ENCODE assay signal across 15 cellular contexts in genomic region chr15:43998607-43999006, GRCh38.
DNase-seq lines count a peak whose midpoint lies in the region; ATAC-seq and TF ChIP-seq lines count a peak whose summit lies in the region.
"Had no signal": no experiment of that assay in that cellular context is flagged by ENCODE, and none has a peak within 500 bp of the region (broad histone marks: within the 10 kb centered on the region; RNA-seq: fewer than 3 reads in every experiment).

No MANE protein-coding gene starts in this region.

- no peak overlapping the region for H3K4me3 ChIP-seq in A673 (ENCODE audit: low read depth, low read length, poor library complexity, severe bottlenecking)
- no peak overlapping the region for H3K4me3 ChIP-seq in SK-N-SH (ENCODE audit: low read depth in 2 of 2, low read length in 1 of 2)
- peak overlapping the region; percentile 22 for H3K4me3 ChIP-seq in fibroblast of the aortic adventitia (ENCODE audit: low read depth, low read length)
- peak overlapping the region in 1 of 2 experiments; percentile 58 for H3K4me3 ChIP-seq in mesenchymal stem cell (ENCODE audit: insufficient read depth in 1 of 2, low read depth in 1 of 2, low read length in 2 of 2)

- H4K8ac ChIP-seq in mesenchymal stem cell (ENCODE audit: low read length): no peak overlapping the region

- H3K79me2 ChIP-seq in SK-N-SH (ENCODE audit: insufficient read depth): peaks cover 13% of the 10 kb centered on the region

- H3K36me3 ChIP-seq in A673 (ENCODE audit: insufficient read depth, low read length, poor library complexity, severe bottlenecking) (no peaks in the 10 kb centered on the region), SK-N-SH (replicated peaks in 1 of 2; ENCODE audit: control insufficient read depth in 1 of 2, insufficient read depth in 2 of 2, low read length in 1 of 2) (peaks cover 0 to 5% of the 10 kb centered on the region in 2 experiments), mesenchymal stem cell (ENCODE audit: control insufficient read depth in 1 of 2, insufficient read depth in 2 of 2, low read depth in 1 of 2, low read length in 2 of 2) (peaks cover 0 to 5% of the 10 kb centered on the region in 2 experiments)

- peaks cover 11% of the 10 kb centered on the region for H3K4me1 ChIP-seq in A673 (ENCODE audit: insufficient read depth, low read length, poor library complexity, severe bottlenecking)
- H3K4me1 ChIP-seq in SK-N-SH (ENCODE audit: control insufficient read depth in 1 of 2, insufficient read depth in 2 of 2, low read depth in 1 of 2, low read length in 1 of 2): peaks cover 5 to 9% of the 10 kb centered on the region in 2 experiments; a peak in 3 of 4 replicates
- H3K4me1 ChIP-seq in mesenchymal stem cell (ENCODE audit: control insufficient read depth, insufficient read depth, low read depth, low read length): peaks cover 8% of the 10 kb centered on the region

- no peak for ATAC-seq in HG03095 (IDR thresholded peaks at IDR 0.05; ENCODE audit: unreplicated experiment)
- ATAC-seq: T-cell had no signal

- H2BK120ac ChIP-seq in mesenchymal stem cell (ENCODE audit: low read depth, low read length): no peak overlapping the region

- H2BK15ac ChIP-seq in mesenchymal stem cell (ENCODE audit: low read depth, poor library complexity, severe bottlenecking): no peak overlapping the region

- H3K79me1 ChIP-seq in mesenchymal stem cell (replicated peaks; ENCODE audit: low read length, poor library complexity, severe bottlenecking): peaks cover 14% of the 10 kb centered on the region

- TF ChIP-seq RAD21 in SK-N-SH (IDR thresholded peaks at IDR 0.05; ENCODE audit: low read length): no peak

- no peaks in the 10 kb centered on the region for H3K9me2 ChIP-seq in SK-N-SH

- no peak overlapping the region for H3K23ac ChIP-seq in mesenchymal stem cell (ENCODE audit: low read length in 2 of 2)

- BruUV-seq in A673 (replicated peaks; lab: Mats Ljungman, UMichigan): no TSS peak

- no peak overlapping the region for H3K9ac ChIP-seq in SK-N-SH
- peak overlapping the region; percentile 49 for H3K9ac ChIP-seq in mesenchymal stem cell (ENCODE audit: low read length)

- peaks cover 3% of the 10 kb centered on the region for H3F3A ChIP-seq in SK-N-SH (replicated peaks; ENCODE audit: insufficient read depth)

- 74% methylated on average over 4 of the region's 4 CpGs for WGBS in SK-N-SH (ENCODE audit: low lambda C conversion rate)
- 74% methylated on average over 4 of the region's 4 CpGs for WGBS in mesenchymal stem cell

- no peak overlapping the region for H3K18ac ChIP-seq in mesenchymal stem cell (ENCODE audit: low read depth in 1 of 2, low read length in 2 of 2)

- no peak overlapping the region for H4K91ac ChIP-seq in mesenchymal stem cell (ENCODE audit: low read length)

- H3K4ac ChIP-seq in mesenchymal stem cell (ENCODE audit: low read depth in 1 of 2, low read length in 2 of 2): no peak overlapping the region

- no peak for TF ChIP-seq CTCF in A673 (conservative IDR thresholded peaks at IDR 0.05; ENCODE audit: low read depth, low read length)
- no peak for TF ChIP-seq CTCF in SK-N-SH (IDR thresholded peaks at IDR 0.05)
- no peak for TF ChIP-seq CTCF in fibroblast of the aortic adventitia (IDR thresholded peaks at IDR 0.05; ENCODE audit: insufficient read depth, low read length)
- no peak for TF ChIP-seq CTCF in GM13976 (IDR thresholded peaks at IDR 0.05; ENCODE audit: borderline replicate concordance, control extremely low read depth, extremely low read depth, insufficient read depth, missing control alignments)

- H3K27me3 ChIP-seq in A673 (replicated peaks; ENCODE audit: insufficient read depth, low read depth, low read length, poor library complexity) (no peaks in the 10 kb centered on the region), SK-N-SH (ENCODE audit: insufficient read depth) (no peaks in the 10 kb centered on the region), mesenchymal stem cell (ENCODE audit: control insufficient read depth in 1 of 2, insufficient read depth in 1 of 2, low read length in 2 of 2) (no peaks in the 10 kb centered on the region)

- no peak overlapping the region for H2AK5ac ChIP-seq in mesenchymal stem cell (ENCODE audit: low read length, severe bottlenecking)

- H3K27ac ChIP-seq in A673 (ENCODE audit: low read depth, low read length, poor library complexity, severe bottlenecking) (no peak overlapping the region), SK-N-SH (ENCODE audit: low read depth in 2 of 2, low read length in 1 of 2) (no peak overlapping the region), mesenchymal stem cell (ENCODE audit: low read length, poor library complexity, severe bottlenecking) (no peak overlapping the region)

- TF ChIP-seq EP300 in SK-N-SH (IDR thresholded peaks at IDR 0.05; ENCODE audit: borderline replicate concordance in 1 of 2, low read depth in 1 of 2, low read length in 1 of 2): 0 out of 4 replicates have a peak, but pooled peaks of 1 of the 2 experiments have one; percentile 13

- H3K14ac ChIP-seq in mesenchymal stem cell (ENCODE audit: low read length in 2 of 2): no peak overlapping the region

- intact Hi-C loops in A673 (cut with micrococcal nuclease; ENCODE audit: unreplicated experiment): no loop called here

- H2BK5ac ChIP-seq in mesenchymal stem cell (ENCODE audit: low read depth, low read length, poor library complexity, severe bottlenecking): no peak overlapping the region

- H4K20me1 ChIP-seq in SK-N-SH (ENCODE audit: insufficient read depth): no peaks in the 10 kb centered on the region; the same call in 1 of the 2 replicates

- H3K9me3 ChIP-seq in A673 (ENCODE audit: low read depth, low read length, poor library complexity, severe bottlenecking) (no peaks in the 10 kb centered on the region), SK-N-SH (no peaks in the 10 kb centered on the region), mesenchymal stem cell (ENCODE audit: control insufficient read depth, low read length) (no peaks in the 10 kb centered on the region)

- no peak overlapping the region for H2AFZ ChIP-seq in SK-N-SH (ENCODE audit: low read depth)
- no peak overlapping the region for H2AFZ ChIP-seq in mesenchymal stem cell (ENCODE audit: low read depth, low read length)

- in situ Hi-C loops in GM13976 (cut with MboI; ENCODE audit: low sequenced_read_pairs, unreplicated experiment): no loop called here

- DNase-seq in A673 (ENCODE audit: low spot score): peak; percentile 84
- peak; percentile 37 for DNase-seq in SK-N-SH
- DNase-seq in fibroblast of the aortic adventitia (ENCODE audit: low read depth): peak; percentile 96
- no peak for DNase-seq in mesenchymal stem cell
- no peak for DNase-seq in activated CD8-positive, alpha-beta memory T cell treated with anti-CD3 and anti-CD28 coated beads, Interleukin-2, amount 50 U/mL, for 4 hours
- no peak for DNase-seq in GM13976 (ENCODE audit: low spot score)
- DNase-seq in SKM-1 (lab: John Stamatoyannopoulos, UW; ENCODE audit: unreplicated experiment): no peak
- DNase-seq: activated CD8-positive, alpha-beta memory T cell treated with anti-CD3 and anti-CD28 coated beads for 24 hours; amniotic stem cell; GDM1; naive B cell; NCI-H524 treated with DMSO at 0.1 percent for 48 hours; stimulated activated CD4-positive, alpha-beta T cell treated with anti-CD3 and anti-CD28 coated beads, Interleukin-4, amount 100 ng/mL, for 24 hours; T-cell had no signal

- POLR2A ChIA-PET in A673 (lab: Charles Lee; ENCODE audit: low non-redundant PET) (no interaction called here), SK-N-SH (lab: Yijun Ruan, JAX) (no interaction called here)

- H3K4me2 ChIP-seq in SK-N-SH (no peak overlapping the region), mesenchymal stem cell (ENCODE audit: low read length, poor library complexity, severe bottlenecking) (no peak overlapping the region)

- CTCF ChIA-PET in A673 (lab: Charles Lee): no interaction called here
- CTCF ChIA-PET in SK-N-SH (lab: Yijun Ruan, JAX): no interaction called here

- H2BK12ac ChIP-seq in mesenchymal stem cell (ENCODE audit: low read length in 2 of 2): no peak overlapping the region

TF ChIP-seq in SK-N-SH, 30 proteins besides CTCF, POLR2A, EP300 and RAD21:
- TF ChIP-seq GATA2 (CRISPR knock-in tag; IDR thresholded peaks at IDR 0.05): peak; percentile 51
- TF ChIP-seq RCOR1 (IDR thresholded peaks at IDR 0.05; ENCODE audit: low read length): peak; percentile 36; the same call in 1 of the 2 replicates
- TF ChIP-seq PBX3 (IDR thresholded peaks at IDR 0.05): no peak

Comparison
In these comparisons a context has a peak if more than half of its experiments do, and no peak if none do; other contexts are left out.
1. DNase-seq: peak in A673 (single experiment), SK-N-SH (single experiment) and fibroblast of the aortic adventitia (single experiment); none in mesenchymal stem cell (single experiment), activated CD8-positive, alpha-beta memory T cell treated with anti-CD3 and anti-CD28 coated beads, Interleukin-2, amount 50 U/mL, for 4 hours (single experiment), GM13976 (single experiment) and SKM-1 (single experiment).